9 cellular contexts compared by ENCODE assay signal in the genomic region with DNA sequence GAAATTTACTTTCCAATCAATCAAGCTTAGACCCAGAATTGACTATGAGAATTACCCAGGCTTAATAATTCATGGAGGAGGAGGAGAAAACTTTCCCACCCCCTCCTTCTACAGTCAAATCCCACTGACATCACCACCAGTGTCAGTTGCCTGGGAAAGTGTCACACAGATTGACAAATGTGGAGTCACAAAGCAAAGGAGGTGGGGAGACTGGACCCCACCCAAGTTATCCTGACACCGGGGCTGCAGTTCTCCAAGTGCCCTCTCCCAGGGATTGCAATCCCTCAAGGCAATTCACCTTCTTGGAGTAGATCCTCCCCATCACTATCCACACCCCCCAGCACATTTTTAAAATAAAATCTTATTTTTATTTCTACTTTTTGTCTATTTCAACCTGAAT.
"Had no signal": no experiment of that assay in that cellular context is flagged by ENCODE, and none has a peak within 500 bp of the region (broad histone marks: within the 10 kb centered on the region; RNA-seq: fewer than 3 reads in every experiment).

No MANE protein-coding gene starts in this region.

- DNase-seq: H7, HFFc6, KG1 had no signal

- H3K4me3 ChIP-seq: GM23338, HAP-1, K562 had no signal

- H3K4me1 ChIP-seq: HAP-1 had no signal

- H3K9me3 Mint-ChIP-seq: GM23338, HFFc6 had no signal

- H3K27ac ChIP-seq: HL-60 had no signal

- ATAC-seq: GM23338, HCT116, HepG2, K562 had no signal

- H3K36me3 ChIP-seq: HAP-1 had no signal

- H2AFZ ChIP-seq: GM23338 had no signal

- H3K27ac Mint-ChIP-seq: GM23338 had no signal

- H3K4me3 Mint-ChIP-seq: GM23338 had no signal

- H3K4me2 ChIP-seq: GM23338 had no signal
